8 cellular contexts compared by ENCODE assay signal in genomic region chr2:18520605-18521031, GRCh38. TPM values are rescaled to one million over a fixed set of nuclear protein-coding genes. Genes with fewer than 3 reads are reported as not detected.
A peak's percentile ranks its signal among the peaks of the same experiment; 100 is the strongest.
DNase-seq lines count a peak whose midpoint lies in the region; ATAC-seq and TF ChIP-seq lines count a peak whose summit lies in the region.

No MANE protein-coding gene starts in this region.

- CTCF ChIA-PET in activated CD8-positive, alpha-beta T cell treated with anti-CD3 and anti-CD28 coated beads for 36 hours (lab: Charles Lee) = interaction anchor here (0.7 to 3.0 kb wide), 29 partner anchors 8 to 1344 kb away, joined by 3 to 20 read pairs (median 4); no protein-coding TSS in a partner anchor

- peak; percentile 84 for ATAC-seq in HG03442 (IDR thresholded peaks at IDR 0.05; ENCODE audit: unreplicated experiment)
- peak; percentile 80 for ATAC-seq in activated CD8-positive, alpha-beta T cell treated with anti-CD3 and anti-CD28 coated beads for 36 hours

- TF ChIP-seq CTCF in C4-2B (conservative IDR thresholded peaks at IDR 0.05) = peak; percentile 92
- peak; percentile 78 for TF ChIP-seq CTCF in activated CD8-positive, alpha-beta T cell treated with anti-CD3 and anti-CD28 coated beads for 36 hours (IDR thresholded peaks at IDR 0.05)

- no peak overlapping the region for H3K27ac Mint-ChIP-seq in activated CD8-positive, alpha-beta T cell treated with anti-CD3 and anti-CD28 coated beads for 36 hours

- no peaks in the 10 kb centered on the region for H3K9me3 Mint-ChIP-seq in activated CD8-positive, alpha-beta T cell treated with anti-CD3 and anti-CD28 coated beads for 36 hours

- H3K4me1 Mint-ChIP-seq in activated CD8-positive, alpha-beta T cell treated with anti-CD3 and anti-CD28 coated beads for 36 hours (ENCODE audit: low read depth) = no peaks in the 10 kb centered on the region

- DNase-seq in GM19240 (ENCODE audit: insufficient read length, low spot score) (peak; percentile 18), NCI-H69 (lab: John Stamatoyannopoulos, UW) (peak; percentile 62), medulla oblongata (ENCODE audit: extremely low spot score) (peak; percentile 80)
- peak; percentile 87 for DNase-seq in activated CD8-positive, alpha-beta T cell treated with anti-CD3 and anti-CD28 coated beads for 36 hours
- DNase-seq in effector CD8-positive, alpha-beta T cell (lab: John Stamatoyannopoulos, UW) = peak; percentile 59
- peak; percentile 48 for DNase-seq in stimulated activated CD8-positive, alpha-beta memory T cell treated with anti-CD3 and anti-CD28 coated beads, Interleukin-12 subunit alpha, Interleukin-12 subunit beta, amount 100 ng/mL, for 4 hours (ENCODE audit: low read depth)

- H3K36me3 Mint-ChIP-seq in activated CD8-positive, alpha-beta T cell treated with anti-CD3 and anti-CD28 coated beads for 36 hours (ENCODE audit: low read depth) = no peaks in the 10 kb centered on the region

- H3K27ac ChIP-seq in C4-2B = no peak overlapping the region

- peaks cover 17% of the 10 kb centered on the region for H3K27me3 Mint-ChIP-seq in activated CD8-positive, alpha-beta T cell treated with anti-CD3 and anti-CD28 coated beads for 36 hours

- intact Hi-C loops in activated CD8-positive, alpha-beta T cell treated with anti-CD3 and anti-CD28 coated beads for 36 hours (cut with micrococcal nuclease) = loop anchor here (5.0 to 10.0 kb wide), 3 partner anchors 224 to 1347 kb away; no protein-coding TSS in a partner anchor

- POLR2A ChIA-PET in activated CD8-positive, alpha-beta T cell treated with anti-CD3 and anti-CD28 coated beads for 36 hours (lab: Charles Lee) = no interaction called here

- no peak overlapping the region for H3K4me3 Mint-ChIP-seq in activated CD8-positive, alpha-beta T cell treated with anti-CD3 and anti-CD28 coated beads for 36 hours

RNA-seq across cellular contexts. Expression of gene RDH14, which starts 39.8 kb away (rescaled TPM):
- 10 to 100 TPM; 18.8 to 19.4 TPM for total RNA-seq in activated CD8-positive, alpha-beta T cell treated with anti-CD3 and anti-CD28 coated beads for 36 hours

Comparison
In these comparisons a context has a peak if more than half of its experiments do, and no peak if none do; other contexts are left out.
1. DNase-seq: peak in every context shown above with its lines; median percentile 87 in activated CD8-positive, alpha-beta T cell treated with anti-CD3 and anti-CD28 coated beads for 36 hours; 80 in medulla oblongata; 62 in NCI-H69; 59 in effector CD8-positive, alpha-beta T cell; 48 in stimulated activated CD8-positive, alpha-beta memory T cell treated with anti-CD3 and anti-CD28 coated beads, Interleukin-12 subunit alpha, Interleukin-12 subunit beta, amount 100 ng/mL, for 4 hours; 18 in GM19240.